ENCODE assay signal across 12 cellular contexts in the genomic region with DNA sequence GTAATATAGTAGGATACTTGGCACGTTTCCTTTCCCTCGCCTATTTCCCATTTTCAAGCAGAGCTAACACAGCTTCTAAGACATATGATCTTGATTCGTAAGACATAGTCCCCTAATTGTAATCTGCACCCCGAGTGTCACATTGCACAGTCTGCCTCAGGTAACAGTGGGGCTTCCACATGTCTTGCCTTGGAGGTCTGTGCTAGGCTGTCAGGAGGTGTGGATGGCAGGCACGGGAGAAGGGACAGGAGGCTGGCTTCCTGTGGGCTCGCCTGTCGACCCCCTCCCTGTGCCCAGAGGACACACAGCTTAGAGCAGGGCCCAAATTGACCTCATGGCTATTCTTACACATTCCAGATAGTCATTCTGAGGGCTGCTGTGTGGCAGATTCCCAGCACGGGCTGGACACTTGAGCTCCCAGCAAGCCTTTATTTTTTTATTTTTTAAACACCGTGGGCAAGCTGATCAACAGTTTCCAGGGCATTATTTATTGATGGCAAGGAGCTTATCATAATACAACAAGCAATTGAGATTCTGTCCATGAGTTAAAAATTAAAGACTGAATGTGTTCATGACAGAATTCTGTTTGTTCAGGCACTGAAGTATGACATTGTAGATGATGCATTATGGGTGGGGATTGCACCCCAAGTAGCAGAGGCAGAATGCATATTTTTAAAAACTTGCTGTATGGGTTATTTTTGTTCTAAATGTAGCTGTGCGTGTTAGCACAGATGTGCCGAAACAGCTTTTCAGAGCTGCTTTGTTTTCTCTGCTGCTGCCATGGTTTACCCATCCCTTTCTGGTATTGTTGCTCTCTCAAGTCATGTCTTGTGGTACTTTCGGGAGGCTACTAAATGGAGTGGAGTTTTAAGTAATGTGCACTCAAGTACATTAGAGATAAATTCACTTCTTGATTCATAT.
A peak's percentile ranks its signal among the peaks of the same experiment; 100 is the strongest.
DNase-seq lines count a peak whose midpoint lies in the region; ATAC-seq and TF ChIP-seq lines count a peak whose summit lies in the region.
"Had no signal": no experiment of that assay in that cellular context is flagged by ENCODE, and none has a peak within 500 bp of the region (broad histone marks: within the 10 kb centered on the region; RNA-seq: fewer than 3 reads in every experiment).

No MANE protein-coding gene starts in this region.

- no peak overlapping the region for H3K27ac ChIP-seq in right atrium auricular region
- no peak overlapping the region for H3K27ac ChIP-seq in coronary artery
- H3K27ac ChIP-seq: SK-N-MC, skin epidermis had no signal

- intact Hi-C loops in Right ventricle myocardium inferior (cut with DNase I), result no loop called here

- no peaks in the 10 kb centered on the region for H3K9me3 ChIP-seq in right atrium auricular region

- no peaks in the 10 kb centered on the region for H3K36me3 ChIP-seq in right atrium auricular region

- DNase-seq in Right ventricle myocardium inferior (ENCODE audit: missing footprints) (no peak), right atrium auricular region (ENCODE audit: low spot score) (no peak), kidney glomerular epithelial cell (lab: John Stamatoyannopoulos, UW) (peak; percentile 78), GM19240 (ENCODE audit: insufficient read length, low spot score) (no peak), coronary artery (ENCODE audit: low spot score) (no peak), EL (no peak)
- DNase-seq in activated CD8-positive, alpha-beta memory T cell treated with anti-CD3 and anti-CD28 coated beads, Interleukin-2, amount 50 U/mL, for 48 hours, result no peak
- DNase-seq: NCI-H1694 treated with DMSO at 0.1 percent for 48 hours, NCI-H748 treated with DMSO at 0.1 percent for 48 hours had no signal

- no peaks in the 10 kb centered on the region for H3K27me3 ChIP-seq in right atrium auricular region

- peaks cover 0 to 32% of the 10 kb centered on the region in 2 donors for H3K4me1 ChIP-seq in right atrium auricular region

- ATAC-seq in Right ventricle myocardium inferior, result peak; percentile 83
- ATAC-seq in SK-N-SH treated with all-trans-retinoic acid at 6 μM for 48 hours, result peak; percentile 46

- H3K4me3 ChIP-seq in right atrium auricular region, result no peak overlapping the region
- no peak overlapping the region for H3K4me3 ChIP-seq in coronary artery
- H3K4me3 ChIP-seq: SK-N-MC, skin epidermis had no signal

- TF ChIP-seq CTCF in right atrium auricular region (IDR thresholded peaks at IDR 0.05), result no peak
- no peak for TF ChIP-seq CTCF in coronary artery (IDR thresholded peaks at IDR 0.05)

TF ChIP-seq in SK-N-SH treated with all-trans-retinoic acid at 6 μM for 48 hours, 23 proteins besides CTCF, POLR2A, EP300 and RAD21:
- TF ChIP-seq, protein P1, sequence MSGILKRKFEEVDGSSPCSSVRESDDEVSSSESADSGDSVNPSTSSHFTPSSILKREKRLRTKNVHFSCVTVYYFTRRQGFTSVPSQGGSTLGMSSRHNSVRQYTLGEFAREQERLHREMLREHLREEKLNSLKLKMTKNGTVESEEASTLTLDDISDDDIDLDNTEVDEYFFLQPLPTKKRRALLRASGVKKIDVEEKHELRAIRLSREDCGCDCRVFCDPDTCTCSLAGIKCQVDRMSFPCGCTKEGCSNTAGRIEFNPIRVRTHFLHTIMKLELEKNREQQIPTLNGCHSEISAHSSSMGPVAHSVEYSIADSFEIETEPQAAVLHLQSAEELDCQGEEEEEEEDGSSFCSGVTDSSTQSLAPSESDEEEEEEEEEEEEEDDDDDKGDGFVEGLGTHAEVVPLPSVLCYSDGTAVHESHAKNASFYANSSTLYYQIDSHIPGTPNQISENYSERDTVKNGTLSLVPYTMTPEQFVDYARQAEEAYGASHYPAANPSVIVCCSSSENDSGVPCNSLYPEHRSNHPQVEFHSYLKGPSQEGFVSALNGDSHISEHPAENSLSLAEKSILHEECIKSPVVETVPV (CRISPR knock-in tag; IDR thresholded peaks at IDR 0.05), result no peak
- TF ChIP-seq, protein P2, sequence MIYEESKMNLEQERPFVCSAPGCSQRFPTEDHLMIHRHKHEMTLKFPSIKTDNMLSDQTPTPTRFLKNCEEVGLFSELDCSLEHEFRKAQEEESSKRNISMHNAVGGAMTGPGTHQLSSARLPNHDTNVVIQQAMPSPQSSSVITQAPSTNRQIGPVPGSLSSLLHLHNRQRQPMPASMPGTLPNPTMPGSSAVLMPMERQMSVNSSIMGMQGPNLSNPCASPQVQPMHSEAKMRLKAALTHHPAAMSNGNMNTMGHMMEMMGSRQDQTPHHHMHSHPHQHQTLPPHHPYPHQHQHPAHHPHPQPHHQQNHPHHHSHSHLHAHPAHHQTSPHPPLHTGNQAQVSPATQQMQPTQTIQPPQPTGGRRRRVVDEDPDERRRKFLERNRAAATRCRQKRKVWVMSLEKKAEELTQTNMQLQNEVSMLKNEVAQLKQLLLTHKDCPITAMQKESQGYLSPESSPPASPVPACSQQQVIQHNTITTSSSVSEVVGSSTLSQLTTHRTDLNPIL (CRISPR knock-in tag; IDR thresholded peaks at IDR 0.05; ENCODE audit: low read depth), result no peak
